ENCODE assay signal across 17 cellular contexts in genomic region chr5:172689801-172690200, GRCh38. TPM values are rescaled to one million over a fixed set of nuclear protein-coding genes. Genes with fewer than 3 reads are reported as not detected.
A peak's percentile ranks its signal among the peaks of the same experiment; 100 is the strongest.
DNase-seq lines count a peak whose midpoint lies in the region; ATAC-seq, FAIRE-seq and TF ChIP-seq lines count a peak whose summit lies in the region.
"Had no signal": no experiment of that assay in that cellular context is flagged by ENCODE, and none has a peak within 500 bp of the region (broad histone marks: within the 10 kb centered on the region; RNA-seq: fewer than 3 reads in every experiment).

No MANE protein-coding gene starts in this region.

- H3K4me2 ChIP-seq in PC-9 = peak overlapping the region; percentile 66

- BruUV-seq in PC-9 (replicated peaks; lab: Mats Ljungman, UMichigan) = no TSS peak

- peaks cover 23% of the 10 kb centered on the region; the same call in 1 of the 2 replicates for H3F3A ChIP-seq in PC-9 (ENCODE audit: insufficient read depth, low read depth)

- H3K27ac ChIP-seq in PC-9 = peak overlapping the region; percentile 88
- no peak overlapping the region for H3K27ac ChIP-seq in kidney (ENCODE audit: low read depth in 2 of 2, low read length in 2 of 2)
- peak overlapping the region in 3 of 5 donors; percentile 53 to 61 (median 58) for H3K27ac ChIP-seq in stomach

- H3K79me2 ChIP-seq in PC-9 (ENCODE audit: low read depth) = no peaks in the 10 kb centered on the region

- FAIRE-seq in kidney (lab: Jason Lieb, UNC) = no peak
- FAIRE-seq in D721Med (lab: Jason Lieb, UNC) = no peak
- FAIRE-seq: A204.1 had no signal

- TF ChIP-seq EP300 in stomach (IDR thresholded peaks at IDR 0.05) = no peak

- H4K20me1 ChIP-seq in PC-9 (ENCODE audit: insufficient read depth) = no peaks in the 10 kb centered on the region

- H3K9me3 ChIP-seq in PC-9 (ENCODE audit: insufficient read depth, low read depth) (no peaks in the 10 kb centered on the region), kidney (ENCODE audit: control insufficient read depth in 1 of 2, low read length in 2 of 2) (no peaks in the 10 kb centered on the region), stomach (no peaks in the 10 kb centered on the region)
- H3K9me3 ChIP-seq: mucosa of descending colon, testis had no signal

- H3K9ac ChIP-seq in kidney (ENCODE audit: low read length in 2 of 2) = no peak overlapping the region

- peaks cover 15% of the 10 kb centered on the region for H3K27me3 Mint-ChIP-seq in activated CD8-positive, alpha-beta memory T cell treated with anti-CD3 and anti-CD28 coated beads, Interleukin-2, amount 10 ng/mL, durations not matched to agents 7 days and 5 days

- CTCF ChIA-PET in activated CD8-positive, alpha-beta memory T cell treated with anti-CD3 and anti-CD28 coated beads, Interleukin-2, amount 10 ng/mL, durations not matched to agents 7 days and 5 days (lab: Charles Lee) = interaction anchor here (2.9 kb wide), 1 partner anchor 9 kb away, joined by 11 read pairs; no protein-coding TSS in a partner anchor
- CTCF ChIA-PET in PC-9 (lab: Charles Lee) = no interaction called here

- peak; percentile 8 for ATAC-seq in activated CD8-positive, alpha-beta memory T cell treated with anti-CD3 and anti-CD28 coated beads, Interleukin-2, amount 10 ng/mL, durations not matched to agents 7 days and 5 days
- no peak for ATAC-seq in GM18868 (IDR thresholded peaks at IDR 0.05; ENCODE audit: unreplicated experiment)

- DNase-seq in activated CD8-positive, alpha-beta memory T cell treated with anti-CD3 and anti-CD28 coated beads, Interleukin-2, amount 10 ng/mL, durations not matched to agents 7 days and 5 days = no peak
- no peak for DNase-seq in activated CD8-positive, alpha-beta memory T cell treated with anti-CD3 and anti-CD28 coated beads for 24 hours
- DNase-seq in PC-9 (no peak), kidney (peak; percentile 59), stomach (no peak), NCI-H2029 (lab: John Stamatoyannopoulos, UW) (no peak), D721Med (ENCODE audit: insufficient read length, low spot score) (no peak)
- DNase-seq: activated CD4-positive, alpha-beta memory T cell treated with anti-CD3 and anti-CD28 coated beads, Interleukin-2, amount 10 ng/mL, durations not matched to agents 7 days and 5 days; mucosa of descending colon; NCI-H1417; NCI-H226; RPMI8226; stimulated activated CD4-positive, alpha-beta T cell treated with anti-CD3 and anti-CD28 coated beads, Interleukin-4, amount 100 ng/mL, for 1 hour; testis had no signal

- no peak for TF ChIP-seq POLR2A in stomach (IDR thresholded peaks at IDR 0.05)

- no peaks in the 10 kb centered on the region for H3K9me3 Mint-ChIP-seq in activated CD8-positive, alpha-beta memory T cell treated with anti-CD3 and anti-CD28 coated beads, Interleukin-2, amount 10 ng/mL, durations not matched to agents 7 days and 5 days (ENCODE audit: low read depth)
- H3K9me3 Mint-ChIP-seq: activated CD4-positive, alpha-beta memory T cell treated with anti-CD3 and anti-CD28 coated beads, Interleukin-2, amount 10 ng/mL, durations not matched to agents 7 days and 5 days had no signal

- H2AFZ ChIP-seq in PC-9 = 0 out of 2 replicates have a peak overlapping the region, but pooled peaks have one; percentile 29

- H3K27ac Mint-ChIP-seq in activated CD8-positive, alpha-beta memory T cell treated with anti-CD3 and anti-CD28 coated beads, Interleukin-2, amount 10 ng/mL, durations not matched to agents 7 days and 5 days = peak overlapping the region; percentile 11
- H3K27ac Mint-ChIP-seq: CD14-positive monocyte had no signal

- TF ChIP-seq CTCF in PC-9 (conservative IDR thresholded peaks at IDR 0.05) = no peak
- no peak for TF ChIP-seq CTCF in kidney (IDR thresholded peaks at IDR 0.05; ENCODE audit: borderline replicate concordance, extremely low read depth, insufficient read depth)
- TF ChIP-seq CTCF in stomach (IDR thresholded peaks at IDR 0.05) = no peak
- no peak for TF ChIP-seq CTCF in D721Med (IDR thresholded peaks at IDR 0.05; ENCODE audit: insufficient read depth, missing control alignments)

- H3K36me3 Mint-ChIP-seq in activated CD8-positive, alpha-beta memory T cell treated with anti-CD3 and anti-CD28 coated beads, Interleukin-2, amount 10 ng/mL, durations not matched to agents 7 days and 5 days = no peaks in the 10 kb centered on the region

- 77 to 92% (median 92%) methylated on average over 6 to 10 of the region's 10 CpGs for WGBS in stomach, 5 donors

- no peaks in the 10 kb centered on the region for H3K9me2 ChIP-seq in PC-9 (ENCODE audit: insufficient read depth)

- peaks cover 34% of the 10 kb centered on the region for H3K4me1 Mint-ChIP-seq in activated CD8-positive, alpha-beta memory T cell treated with anti-CD3 and anti-CD28 coated beads, Interleukin-2, amount 10 ng/mL, durations not matched to agents 7 days and 5 days

- H3K27me3 ChIP-seq in PC-9 (ENCODE audit: insufficient read depth, low read depth) (no peaks in the 10 kb centered on the region), stomach (no peaks in the 10 kb centered on the region)
- H3K27me3 ChIP-seq: testis had no signal

- no peak overlapping the region for H3K4me3 Mint-ChIP-seq in activated CD8-positive, alpha-beta memory T cell treated with anti-CD3 and anti-CD28 coated beads, Interleukin-2, amount 10 ng/mL, durations not matched to agents 7 days and 5 days
- H3K4me3 Mint-ChIP-seq: CD14-positive monocyte had no signal

- H3K36me3 ChIP-seq in PC-9 (ENCODE audit: low read depth) (no peaks in the 10 kb centered on the region), kidney (ENCODE audit: control insufficient read depth in 1 of 2, insufficient read depth in 2 of 2, low read length in 2 of 2) (peaks cover 0 to 5% of the 10 kb centered on the region in 2 donors), stomach (peaks cover 0 to 10% (median 7%) of the 10 kb centered on the region in 4 donors)

- intact Hi-C loops in PC-9 (cut with micrococcal nuclease; ENCODE audit: unreplicated experiment) = no loop called here
- intact Hi-C loops in kidney (cut with DNase I) = no loop called here
- intact Hi-C loops in stomach (cut with DNase I; ENCODE audit: low total_unique reads) = no loop called here

- H3K4me3 ChIP-seq in PC-9 (no peak overlapping the region), kidney (ENCODE audit: low read length in 2 of 2) (no peak overlapping the region), stomach (no peak overlapping the region)
- H3K4me3 ChIP-seq: mucosa of descending colon, testis had no signal

- POLR2A ChIA-PET in PC-9 (lab: Charles Lee; ENCODE audit: unreplicated experiment) = interaction anchor here (0.5 kb wide), 1 partner anchor 270 kb away, joined by 5 read pairs; the partner anchor contains the start of gene RPL26L1

- H3K4me1 ChIP-seq in PC-9 (replicated peaks; ENCODE audit: insufficient read depth) (peaks cover 52% of the 10 kb centered on the region), kidney (ENCODE audit: control insufficient read depth in 1 of 2, insufficient read depth in 1 of 2, low read depth in 1 of 2, low read length in 2 of 2) (peaks cover 0 to 10% of the 10 kb centered on the region in 2 donors), stomach (peaks cover 14 to 47% (median 31%) of the 10 kb centered on the region in 4 donors)

RNA-seq across cellular contexts. Expression of gene NEURL1B, which starts 48.7 kb away (rescaled TPM):
- total RNA-seq in activated CD8-positive, alpha-beta memory T cell treated with anti-CD3 and anti-CD28 coated beads, Interleukin-2, amount 10 ng/mL, durations not matched to agents 7 days and 5 days = 1 to 10 TPM in 1 of 2 experiments, under 1 TPM in 1; 0.26 to 1.7 TPM
- total RNA-seq in PC-9 (2021) (14.3 and 20.4 TPM in 2 replicates), kidney (42.6 TPM), stomach (10 to 100 TPM in 4 of 5 donors, 1 to 10 TPM in 1; 9.1 to 60.3 (median 17.4) TPM)
- polyA plus RNA-seq in kidney (ENCODE audit: insufficient read depth, low read depth, low replicate concordance) (5.4 TPM), stomach (1 to 10 TPM; 2.7 to 7.3 (median 4.2) TPM)
- polyA plus RNA-seq: CD14-positive monocyte had no signal

Comparison
In these comparisons a context has a peak if more than half of its experiments do, and no peak if none do; other contexts are left out.
1. H3K27ac ChIP-seq: peak in PC-9 (single experiment) and stomach (3 of 5); none in kidney (0 of 2).